ENCODE assay signal across 9 cellular contexts in the genomic region with DNA sequence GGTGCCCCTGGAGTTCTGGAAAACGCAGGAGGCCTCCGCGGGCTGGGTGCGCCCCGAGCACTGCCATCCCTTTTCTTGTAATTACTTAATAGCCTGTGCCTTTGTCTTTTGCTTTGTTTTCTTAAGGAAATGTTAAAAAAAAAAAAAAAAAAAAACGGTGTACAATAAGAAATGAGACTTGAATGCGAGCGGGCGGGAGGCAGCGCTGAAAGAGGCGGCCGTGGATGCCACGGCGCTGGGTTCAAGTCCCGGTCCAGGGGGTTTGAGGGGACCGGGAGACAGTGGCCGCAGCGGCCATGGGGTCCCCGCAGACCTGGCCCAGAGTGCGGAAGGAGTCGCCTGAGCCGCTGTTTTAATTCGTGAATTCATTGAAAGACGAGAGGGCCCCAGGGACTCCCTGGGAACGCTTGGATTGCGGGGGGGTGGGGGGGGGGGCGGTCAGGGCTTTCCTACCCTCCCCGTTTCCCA.
DNase-seq lines count a peak whose midpoint lies in the region; ATAC-seq, FAIRE-seq and TF ChIP-seq lines count a peak whose summit lies in the region.
"Had no signal": no experiment of that assay in that cellular context is flagged by ENCODE, and none has a peak within 500 bp of the region (broad histone marks: within the 10 kb centered on the region; RNA-seq: fewer than 3 reads in every experiment).

No MANE protein-coding gene starts in this region.

- H3K4me1 Mint-ChIP-seq in dendritic cell treated with granulocyte-macrophage colony-stimulating factor and Interleukin-4, amounts not matched to agents 40 ng/mL and 50 ng/mL, for 4 days (ENCODE audit: low read depth): peaks cover 11% of the 10 kb centered on the region

- H3K4me1 ChIP-seq in lower lobe of right lung (peaks cover 16% of the 10 kb centered on the region), suprapubic skin (peaks cover 15% of the 10 kb centered on the region)

- intact Hi-C loops in dendritic cell treated with granulocyte-macrophage colony-stimulating factor and Interleukin-4, amounts not matched to agents 40 ng/mL and 50 ng/mL, for 4 days (cut with micrococcal nuclease): loop anchor here (5.0 kb wide), 1 partner anchor 380 kb away; a partner anchor contains a TSS
- intact Hi-C loops in lower lobe of right lung (cut with DNase I): no loop called here

- H3K9me3 ChIP-seq in lower lobe of right lung: no peaks in the 10 kb centered on the region
- H3K9me3 ChIP-seq in suprapubic skin: no peaks in the 10 kb centered on the region

- no peak for TF ChIP-seq POLR2A in suprapubic skin (IDR thresholded peaks at IDR 0.05)

- TF ChIP-seq CTCF in lower lobe of right lung (IDR thresholded peaks at IDR 0.05): no peak
- no peak for TF ChIP-seq CTCF in suprapubic skin (IDR thresholded peaks at IDR 0.05)

- H3K4me3 ChIP-seq in H7 (ENCODE audit: insufficient read depth, low read depth, low read length) (peak overlapping the region; percentile 19; the same call in 1 of the 2 replicates), lower lobe of right lung (peak overlapping the region; percentile 63), suprapubic skin (peak overlapping the region; percentile 75)

- TF ChIP-seq EP300 in suprapubic skin (IDR thresholded peaks at IDR 0.05): no peak

- WGBS in suprapubic skin: 31% methylated on average over 24 of the region's 28 CpGs

- H3K27ac Mint-ChIP-seq in dendritic cell treated with granulocyte-macrophage colony-stimulating factor and Interleukin-4, amounts not matched to agents 40 ng/mL and 50 ng/mL, for 4 days: peak overlapping the region; percentile 82

- peak; percentile 77 for DNase-seq in H7
- no peak for DNase-seq in lower lobe of right lung
- no peak for DNase-seq in suprapubic skin (ENCODE audit: low spot score in 2 of 2)
- DNase-seq in HPDE6-E6E7 (ENCODE audit: extremely low spot score): no peak
- no peak for DNase-seq in RPMI8226
- DNase-seq in RCC 7860 (ENCODE audit: low spot score): no peak
- DNase-seq in NCI-H526 treated with DMSO at 0.1 percent for 48 hours (lab: John Stamatoyannopoulos, UW): no peak

- H3K27ac ChIP-seq in lower lobe of right lung (peak overlapping the region; percentile 90), suprapubic skin (peak overlapping the region; percentile 90)

- H3K27me3 ChIP-seq in H7 (ENCODE audit: control insufficient read depth, insufficient read depth, low read length): no peaks in the 10 kb centered on the region
- no peaks in the 10 kb centered on the region for H3K27me3 ChIP-seq in lower lobe of right lung (ENCODE audit: low read depth)
- H3K27me3 ChIP-seq in suprapubic skin: no peaks in the 10 kb centered on the region

- peak overlapping the region; percentile 83 for H3K4me3 Mint-ChIP-seq in dendritic cell treated with granulocyte-macrophage colony-stimulating factor and Interleukin-4, amounts not matched to agents 40 ng/mL and 50 ng/mL, for 4 days

- peaks cover 33% of the 10 kb centered on the region for H3K27me3 Mint-ChIP-seq in dendritic cell treated with granulocyte-macrophage colony-stimulating factor and Interleukin-4, amounts not matched to agents 40 ng/mL and 50 ng/mL, for 4 days

- no peak for FAIRE-seq in RCC 7860 (lab: Jason Lieb, UNC)
- FAIRE-seq: urothelium cell line had no signal

- H3K36me3 ChIP-seq in H7 (replicated peaks; ENCODE audit: control insufficient read depth, insufficient read depth, low read length): no peaks in the 10 kb centered on the region
- no peaks in the 10 kb centered on the region for H3K36me3 ChIP-seq in lower lobe of right lung
- no peaks in the 10 kb centered on the region for H3K36me3 ChIP-seq in suprapubic skin

- ATAC-seq in lower lobe of right lung: peak in 1 of 2 donors; percentile 27

- H3K36me3 Mint-ChIP-seq in dendritic cell treated with granulocyte-macrophage colony-stimulating factor and Interleukin-4, amounts not matched to agents 40 ng/mL and 50 ng/mL, for 4 days (ENCODE audit: low read depth): no peaks in the 10 kb centered on the region

- no peaks in the 10 kb centered on the region for H3K9me3 Mint-ChIP-seq in dendritic cell treated with granulocyte-macrophage colony-stimulating factor and Interleukin-4, amounts not matched to agents 40 ng/mL and 50 ng/mL, for 4 days

Comparison
In these comparisons a context has a peak if more than half of its experiments do, and no peak if none do; other contexts are left out.
1. H3K4me3 ChIP-seq: peak in every context shown above with its lines; median percentile 75 in suprapubic skin; 63 in lower lobe of right lung; 19 in H7.